Comparison of ENCODE assay signal across 12 cellular contexts in genomic region chr18:73181-73777, GRCh38. TPM values are rescaled to one million over a fixed set of nuclear protein-coding genes. Genes with fewer than 3 reads are reported as not detected.
DNase-seq lines count a peak whose midpoint lies in the region; ATAC-seq and TF ChIP-seq lines count a peak whose summit lies in the region.
"Not testable (repeated sequence)": the region's sequence is repeated elsewhere in the genome, so short reads cannot be mapped to it uniquely, and the experiment has no call there.
"Had no signal": no experiment of that assay in that cellular context is flagged by ENCODE, and none has a peak within 500 bp of the region (broad histone marks: within the 10 kb centered on the region; RNA-seq: fewer than 3 reads in every experiment).

No MANE protein-coding gene starts in this region.

- ATAC-seq in left colon (peak; percentile 70), upper lobe of right lung (peak; percentile 61)

- not testable (repeated sequence) for H3K36me3 ChIP-seq in BJ (ENCODE audit: control insufficient read depth, insufficient read depth, low read length); HUES64 (ENCODE audit: insufficient read depth, low read length); OCI-LY1 (ENCODE audit: insufficient read depth, low read length); WERI-Rb-1; upper lobe of right lung

- H3K9me3 ChIP-seq in HUES64 (ENCODE audit: insufficient read depth, low read depth, low read length): peaks cover 18% of the 10 kb centered on the region; the same call in 1 of the 2 replicates
- not testable (repeated sequence) for H3K9me3 ChIP-seq in OCI-LY1 (ENCODE audit: low read length); WERI-Rb-1 (ENCODE audit: severe bottlenecking); upper lobe of right lung

- 80% methylated on average over 48 of the region's 48 CpGs for WGBS in HUES64

- H4K20me1 ChIP-seq in OCI-LY1 (ENCODE audit: insufficient read depth, low read length): not testable (repeated sequence)

- not testable (repeated sequence) for H3K9me2 ChIP-seq in OCI-LY1 (ENCODE audit: low read depth, low read length)

- POLR2A ChIA-PET in BJ (lab: Charles Lee): not testable (repeated sequence)

- CTCF ChIA-PET in BJ (lab: Yijun Ruan, JAX): not testable (repeated sequence)

- H3K79me2 ChIP-seq in OCI-LY1 (ENCODE audit: insufficient read depth, low read length): not testable (repeated sequence)

- not testable (repeated sequence) for H3K27ac ChIP-seq in HUES64 (ENCODE audit: low read depth, low read length); OCI-LY1 (ENCODE audit: low read depth, low read length, poor library complexity, severe bottlenecking); WERI-Rb-1; upper lobe of right lung

- H3K4me2 ChIP-seq in OCI-LY1 (ENCODE audit: low read length): peak overlapping the region; percentile 48

- intact Hi-C loops in left colon (cut with DNase I, micrococcal nuclease); upper lobe of right lung (cut with DNase I): not testable (repeated sequence)

- H3K4me1 ChIP-seq in HUES64 (ENCODE audit: insufficient read depth, low read length); OCI-LY1 (ENCODE audit: insufficient read depth, low read length, severe bottlenecking); upper lobe of right lung: not testable (repeated sequence)

- not testable (repeated sequence) for H3F3A ChIP-seq in OCI-LY1 (ENCODE audit: insufficient read depth, low read length)

- DNase-seq in BJ (ENCODE audit: low read depth); GM12864 (ENCODE audit: low read depth); choroid plexus epithelial cell (ENCODE audit: low read depth); left colon; upper lobe of right lung: not testable (repeated sequence)
- peak; percentile 35 for DNase-seq in WERI-Rb-1

- not testable (repeated sequence) for H2AFZ ChIP-seq in OCI-LY1 (ENCODE audit: low read length)

- H3K27me3 ChIP-seq in BJ (ENCODE audit: control insufficient read depth, insufficient read depth, low read length); HUES64 (ENCODE audit: insufficient read depth, low read length); OCI-LY1 (ENCODE audit: insufficient read depth, low read length); WERI-Rb-1 (ENCODE audit: insufficient read depth, low read depth, severe bottlenecking); upper lobe of right lung: not testable (repeated sequence)

- TF ChIP-seq CTCF in BJ (IDR thresholded peaks at IDR 0.05; ENCODE audit: insufficient read depth, low read depth, low read length) (0 out of 2 replicates have a peak, but pooled peaks have one; percentile 17), GM12864 (IDR thresholded peaks at IDR 0.05; ENCODE audit: low read depth, low read length, missing control alignments) (peak; percentile 16), OCI-LY1 (IDR thresholded peaks at IDR 0.05; ENCODE audit: low read length) (peak; percentile 40), WERI-Rb-1 (IDR thresholded peaks at IDR 0.05; ENCODE audit: low read depth, low read length) (peak; percentile 27; the same call in 1 of the 2 replicates), upper lobe of right lung (IDR thresholded peaks at IDR 0.05) (peak; percentile 11)
- not testable (repeated sequence) for TF ChIP-seq CTCF in choroid plexus epithelial cell (conservative IDR thresholded peaks at IDR 0.05; ENCODE audit: low read depth, low read length)

- H3K4me3 ChIP-seq in BJ (ENCODE audit: low read depth, low read length); GM12864 (ENCODE audit: low read depth, low read length); upper lobe of right lung: not testable (repeated sequence)
- H3K4me3 ChIP-seq in HUES64 (ENCODE audit: low read length) (0 out of 2 replicates have a peak overlapping the region, but pooled peaks have one; percentile 27), OCI-LY1 (ENCODE audit: low read depth, low read length, poor library complexity, severe bottlenecking) (peak overlapping the region; percentile 46), WERI-Rb-1 (ENCODE audit: low read depth, low read length) (peak overlapping the region; percentile 44), choroid plexus epithelial cell (ENCODE audit: low read depth, low read length) (peak overlapping the region; percentile 33)

- not testable (repeated sequence) for H3K9ac ChIP-seq in HUES64 (ENCODE audit: low read depth, low read length); OCI-LY1 (ENCODE audit: low read length)

RNA-seq across cellular contexts. Expression of gene TUBB8B, which starts 23.9 kb away (rescaled TPM):
- 0.10 TPM in 1 of 2 replicates, not detected in the other for polyA plus RNA-seq in BJ (2011; rRNA removed)
- polyA minus RNA-seq in BJ (2011; rRNA and poly(A)+ RNA removed): not detected in 2 replicates
- polyA plus RNA-seq in HUES64 (2013, experiment 1 of 2): not detected
- 0.38 TPM for polyA plus RNA-seq in HUES64 (2013, experiment 2 of 2)
- total RNA-seq in left colon (under 1 TPM in 1 of 2 donors, not detected in 1; 0.34 TPM), upper lobe of right lung (0.38 TPM)
- total RNA-seq: CD8-positive, alpha-beta memory T cell; IMR-90; LHCN-M2; Right ventricle myocardium inferior had no signal
- polyA plus RNA-seq: CD8-positive, alpha-beta memory T cell; IMR-90 had no signal
